In the genomic region with DNA sequence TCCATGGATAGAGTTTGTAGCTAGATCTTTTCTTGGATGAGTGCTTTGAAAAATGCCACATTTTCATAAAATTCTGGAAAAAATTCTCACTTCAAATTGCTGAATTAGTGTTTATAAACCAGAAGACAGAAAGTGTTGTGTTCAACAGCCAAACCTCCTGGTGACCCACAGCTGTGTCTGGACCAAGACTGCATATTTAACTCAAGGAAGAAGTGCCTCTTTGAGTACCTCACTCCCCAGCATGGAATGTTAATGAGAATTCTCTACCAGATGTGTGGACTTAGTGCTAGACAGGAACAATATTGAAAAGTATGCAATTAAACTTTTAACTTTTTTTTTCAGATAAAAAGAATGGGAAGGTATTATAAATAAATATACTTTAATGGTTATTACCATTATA, we compare ENCODE assay signal across 26 cellular contexts.
DNase-seq lines count a peak whose midpoint lies in the region; ATAC-seq and TF ChIP-seq lines count a peak whose summit lies in the region.
"Had no signal": no experiment of that assay in that cellular context is flagged by ENCODE, and none has a peak within 500 bp of the region (broad histone marks: within the 10 kb centered on the region; RNA-seq: fewer than 3 reads in every experiment).

No MANE protein-coding gene starts in this region.

- H3K9me3 Mint-ChIP-seq in natural killer cell, result peaks cover 7 to 9% of the 10 kb centered on the region in 2 donors

- H3K4me3 Mint-ChIP-seq in natural killer cell, result no peak overlapping the region
- H3K4me3 Mint-ChIP-seq: CD8-positive, alpha-beta memory T cell; IgD-negative memory B cell had no signal

- no peaks in the 10 kb centered on the region for H3K36me3 ChIP-seq in BJ (ENCODE audit: control insufficient read depth, insufficient read depth, low read length)
- H3K36me3 ChIP-seq in WERI-Rb-1, result no peaks in the 10 kb centered on the region
- H3K36me3 ChIP-seq: HAP-1 had no signal

- no peak overlapping the region for H3K27ac ChIP-seq in WERI-Rb-1
- H3K27ac ChIP-seq: A549, C4-2B, SK-N-MC had no signal

- no peaks in the 10 kb centered on the region for H3K4me1 Mint-ChIP-seq in natural killer cell
- H3K4me1 Mint-ChIP-seq: CD8-positive, alpha-beta memory T cell had no signal

- TF ChIP-seq CTCF in BJ (IDR thresholded peaks at IDR 0.05; ENCODE audit: insufficient read depth, low read depth, low read length), result no peak
- no peak for TF ChIP-seq CTCF in choroid plexus epithelial cell (conservative IDR thresholded peaks at IDR 0.05; ENCODE audit: low read depth, low read length)
- TF ChIP-seq CTCF in WERI-Rb-1 (IDR thresholded peaks at IDR 0.05; ENCODE audit: low read depth, low read length), result no peak
- TF ChIP-seq CTCF in natural killer cell (IDR thresholded peaks at IDR 0.05), result no peak

- H3K27ac Mint-ChIP-seq in natural killer cell, result no peak overlapping the region
- H3K27ac Mint-ChIP-seq: CD8-positive, alpha-beta memory T cell; IgD-negative memory B cell had no signal

- H3K27me3 ChIP-seq in BJ (ENCODE audit: control insufficient read depth, insufficient read depth, low read length) (no peaks in the 10 kb centered on the region), WERI-Rb-1 (ENCODE audit: insufficient read depth, low read depth, severe bottlenecking) (peaks cover 12% of the 10 kb centered on the region)

- H3K36me3 Mint-ChIP-seq in natural killer cell, result no peaks in the 10 kb centered on the region
- H3K36me3 Mint-ChIP-seq: CD8-positive, alpha-beta memory T cell; IgD-negative memory B cell had no signal

- peak; percentile 56 for ATAC-seq in sciatic nerve
- no peak for ATAC-seq in natural killer cell
- ATAC-seq: A549 had no signal

- H3K9me3 ChIP-seq in WERI-Rb-1 (ENCODE audit: severe bottlenecking), result no peaks in the 10 kb centered on the region
- H3K9me3 ChIP-seq: HAP-1 had no signal

- no peak for TF ChIP-seq EP300 in Ishikawa (IDR thresholded peaks at IDR 0.05; ENCODE audit: borderline replicate concordance)

- no peaks in the 10 kb centered on the region for H3K27me3 Mint-ChIP-seq in natural killer cell (ENCODE audit: low read depth in 2 of 2)
- H3K27me3 Mint-ChIP-seq: CD8-positive, alpha-beta memory T cell; IgD-negative memory B cell had no signal

- H3K4me3 ChIP-seq in BJ (ENCODE audit: low read depth, low read length) (no peak overlapping the region), choroid plexus epithelial cell (ENCODE audit: low read depth, low read length) (no peak overlapping the region), WERI-Rb-1 (ENCODE audit: low read depth, low read length) (no peak overlapping the region)
- H3K4me3 ChIP-seq: A549, HAP-1, SK-N-MC had no signal

- intact Hi-C loops in sciatic nerve (cut with DNase I) (no loop called here), natural killer cell (cut with micrococcal nuclease) (no loop called here)

- TF ChIP-seq RAD21 in Ishikawa (IDR thresholded peaks at IDR 0.05; ENCODE audit: low read depth), result no peak

- DNase-seq in BJ (ENCODE audit: low read depth) (peak; percentile 32), choroid plexus epithelial cell (ENCODE audit: low read depth) (peak; percentile 31), sciatic nerve (ENCODE audit: low spot score) (no peak), iPS-NIHi11 (ENCODE audit: low spot score) (no peak), WERI-Rb-1 (no peak), SHP77 (lab: John Stamatoyannopoulos, UW) (no peak), natural killer cell (no peak)
- DNase-seq: Calu3; CD8-positive, alpha-beta memory T cell; DMS153; Karpas-422; NCI-H1105 treated with DMSO at 0.1 percent for 48 hours; NCI-H1694; NCI-H2081; NCI-H2171; NCI-H345; NCI-H524; NCI-H774; OCI-M1; SHP77 treated with DMSO at 0.1 percent for 48 hours had no signal

- CTCF ChIA-PET in BJ (lab: Yijun Ruan, JAX), result interaction anchor here (1.2 kb wide), 1 partner anchor 10 kb away, joined by 3 read pairs; no protein-coding TSS in a partner anchor

- POLR2A ChIA-PET in BJ (lab: Charles Lee), result no interaction called here

TF ChIP-seq in Ishikawa, 13 proteins besides CTCF, POLR2A, EP300 and RAD21:
- TF ChIP-seq TEAD4 (IDR thresholded peaks at IDR 0.05) (0 out of 2 replicates have a peak, but pooled peaks have one; percentile 9), TAF1 (IDR thresholded peaks at IDR 0.05; ENCODE audit: low read depth) (no peak), EGR1 (IDR thresholded peaks at IDR 0.05) (no peak)

Comparison
In these comparisons a context has a peak if more than half of its experiments do, and no peak if none do; other contexts are left out.
1. DNase-seq: peak in BJ (single experiment) and choroid plexus epithelial cell (single experiment); none in sciatic nerve (single experiment), iPS-NIHi11 (single experiment), WERI-Rb-1 (single experiment), SHP77 (0 of 2) and natural killer cell (single experiment).